In the genomic region with DNA sequence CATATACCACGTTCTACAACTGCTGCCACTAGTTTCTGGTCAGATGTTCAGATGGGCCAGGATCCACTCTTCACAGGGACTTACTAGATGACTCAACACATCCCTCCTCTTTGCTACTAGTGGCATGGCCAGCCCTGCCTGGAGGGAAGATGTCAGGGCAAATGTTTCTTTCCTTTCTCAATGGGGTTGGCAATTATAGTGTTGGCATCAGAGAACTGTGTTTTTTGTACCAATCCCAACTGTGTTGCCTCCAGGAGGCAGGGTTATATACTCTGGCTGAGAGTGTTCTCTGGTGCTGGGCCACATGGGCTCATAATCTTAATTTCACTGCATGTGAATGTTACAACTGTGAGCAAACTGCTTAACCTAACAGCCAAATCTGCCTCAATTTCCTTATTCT, we compare ENCODE assay signal across 23 cellular contexts.
"Had no signal": no experiment of that assay in that cellular context is flagged by ENCODE, and none has a peak within 500 bp of the region (broad histone marks: within the 10 kb centered on the region; RNA-seq: fewer than 3 reads in every experiment).

No MANE protein-coding gene starts in this region.

- H3K9me3 ChIP-seq: adrenal gland, ascending aorta, sigmoid colon, stomach, suprapubic skin, tibial nerve had no signal

- H3K27ac Mint-ChIP-seq: activated naive CD4-positive, alpha-beta T cell treated with anti-CD3 and anti-CD28 coated beads, Interleukin-2, amount 50 U/mL, for 72 hours; activated T-cell treated with anti-CD3 and anti-CD28 coated beads, Interleukin-2, amount 50 U/mL, for 24 hours; activated T-helper 17 cell treated with anti-CD3 and anti-CD28 coated beads, Interleukin-2, amount 50 U/mL, for 72 hours; naive B cell; stimulated activated memory B cell treated with anti-CD40 and anti-IgM and Interleukin-4, amounts not matched to agents 10 μg/mL and 1 μg/mL and 100 μg/mL, for 72 hours had no signal

- H3K4me2 ChIP-seq: smooth muscle cell had no signal

- H3K27ac ChIP-seq: adrenal gland, ascending aorta, brain microvascular endothelial cell, sigmoid colon, stomach, suprapubic skin, tibial nerve had no signal

- H3K27me3 Mint-ChIP-seq: activated T-cell treated with anti-CD3 and anti-CD28 coated beads, Interleukin-2, amount 50 U/mL, for 24 hours; activated T-helper 17 cell treated with anti-CD3 and anti-CD28 coated beads, Interleukin-2, amount 50 U/mL, for 72 hours; naive B cell; stimulated activated memory B cell treated with anti-CD40 and anti-IgM and Interleukin-4, amounts not matched to agents 10 μg/mL and 1 μg/mL and 100 μg/mL, for 72 hours had no signal

- H3K4me1 ChIP-seq: ascending aorta, sigmoid colon, tibial nerve had no signal

- H3K9me3 Mint-ChIP-seq: activated naive CD4-positive, alpha-beta T cell treated with anti-CD3 and anti-CD28 coated beads, Interleukin-2, amount 50 U/mL, for 72 hours; activated T-cell treated with anti-CD3 and anti-CD28 coated beads, Interleukin-2, amount 50 U/mL, for 24 hours; activated T-helper 17 cell treated with anti-CD3 and anti-CD28 coated beads, Interleukin-2, amount 50 U/mL, for 72 hours; stimulated activated memory B cell treated with anti-CD40 and anti-IgM and Interleukin-4, amounts not matched to agents 10 μg/mL and 1 μg/mL and 100 μg/mL, for 72 hours had no signal

- DNase-seq: activated CD8-positive, alpha-beta memory T cell treated with anti-CD3 and anti-CD28 coated beads for 24 hours; activated CD8-positive, alpha-beta memory T cell treated with anti-CD3 and anti-CD28 coated beads, Interleukin-2, amount 50 U/mL, for 4 hours; activated T-cell treated with anti-CD3 and anti-CD28 coated beads, Interleukin-2, amount 50 U/mL, for 24 hours; brain microvascular endothelial cell; central memory CD4-positive, alpha-beta T cell; effector memory CD4-positive, alpha-beta T cell; hypothalamus; mesendoderm; naive B cell; occipital lobe; sigmoid colon; stimulated activated CD4-positive, alpha-beta T cell treated with anti-CD3 and anti-CD28 coated beads, Interleukin-15, amount 100 ng/mL, for 24 hours; stomach had no signal

- H3K36me3 Mint-ChIP-seq: activated naive CD4-positive, alpha-beta T cell treated with anti-CD3 and anti-CD28 coated beads, Interleukin-2, amount 50 U/mL, for 72 hours; naive B cell; stimulated activated memory B cell treated with anti-CD40 and anti-IgM and Interleukin-4, amounts not matched to agents 10 μg/mL and 1 μg/mL and 100 μg/mL, for 72 hours had no signal

- H3K36me3 ChIP-seq: adrenal gland, ascending aorta, brain microvascular endothelial cell, sigmoid colon, stomach, suprapubic skin, tibial nerve had no signal

- H3K4me3 ChIP-seq: adrenal gland, ascending aorta, sigmoid colon, smooth muscle cell, stomach, suprapubic skin, tibial nerve had no signal

- H3K4me3 Mint-ChIP-seq: activated T-cell treated with anti-CD3 and anti-CD28 coated beads, Interleukin-2, amount 50 U/mL, for 24 hours; activated T-helper 17 cell treated with anti-CD3 and anti-CD28 coated beads, Interleukin-2, amount 50 U/mL, for 72 hours; naive B cell; neural crest cell; stimulated activated memory B cell treated with anti-CD40 and anti-IgM and Interleukin-4, amounts not matched to agents 10 μg/mL and 1 μg/mL and 100 μg/mL, for 72 hours had no signal

- H3K4me1 Mint-ChIP-seq: activated T-helper 17 cell treated with anti-CD3 and anti-CD28 coated beads, Interleukin-2, amount 50 U/mL, for 72 hours; naive B cell; neural crest cell; stimulated activated memory B cell treated with anti-CD40 and anti-IgM and Interleukin-4, amounts not matched to agents 10 μg/mL and 1 μg/mL and 100 μg/mL, for 72 hours had no signal

- H3K27me3 ChIP-seq: adrenal gland, ascending aorta, brain microvascular endothelial cell, sigmoid colon, stomach, suprapubic skin, tibial nerve had no signal

- ATAC-seq: activated naive CD4-positive, alpha-beta T cell treated with anti-CD3 and anti-CD28 coated beads, Interleukin-2, amount 50 U/mL, for 72 hours; activated T-helper 17 cell treated with anti-CD3 and anti-CD28 coated beads, Interleukin-2, amount 50 U/mL, for 72 hours; esophagus mucosa; stimulated activated memory B cell treated with anti-CD40 and anti-IgM and Interleukin-4, amounts not matched to agents 10 μg/mL and 1 μg/mL and 100 μg/mL, for 72 hours had no signal
